8 cellular contexts compared by ENCODE assay signal in genomic region chr7:76637061-76637691, GRCh38. TPM values are rescaled to one million over a fixed set of nuclear protein-coding genes. Genes with fewer than 3 reads are reported as not detected.
DNase-seq lines count a peak whose midpoint lies in the region; ATAC-seq and TF ChIP-seq lines count a peak whose summit lies in the region.
"Not testable (repeated sequence)": the region's sequence is repeated elsewhere in the genome, so short reads cannot be mapped to it uniquely, and the experiment has no call there.

No MANE protein-coding gene starts in this region.

- H3F3A ChIP-seq in GM23248 (ENCODE audit: insufficient read depth) = not testable (repeated sequence)

- intact Hi-C loops in heart left ventricle (cut with DNase I) = not testable (repeated sequence)

- H3K4me1 ChIP-seq in GM23248 (ENCODE audit: insufficient read depth); OCI-LY3 (ENCODE audit: low read length); heart left ventricle: not testable (repeated sequence)

- 13 to 18% methylated on average over 4 to 6 of the region's 7 CpGs for WGBS in GM23248 (ENCODE audit: low coverage in 1 of 2, low lambda C conversion rate in 2 of 2, missing lambda C conversion rate in 2 of 2), 2 experiments
- 7 to 31% (median 28%) methylated on average over 4 to 6 of the region's 7 CpGs for WGBS in heart left ventricle, 4 donors

- H3K9ac ChIP-seq in GM23248; OCI-LY3 (ENCODE audit: low read length): not testable (repeated sequence)

- H2AFZ ChIP-seq in GM23248; OCI-LY3 (ENCODE audit: low read depth, low read length): not testable (repeated sequence)

- in situ Hi-C loops in GM23248 (cut with MboI); brain microvascular endothelial cell (cut with HindIII; ENCODE audit: low pct_ligation_motif_present, low sequenced_read_pairs): not testable (repeated sequence)

- ATAC-seq in GM18867 (IDR thresholded peaks at IDR 0.05; ENCODE audit: unreplicated experiment) (peak; percentile 91), HG03159 (IDR thresholded peaks at IDR 0.05; ENCODE audit: unreplicated experiment) (peak; percentile 84), heart left ventricle (peak; percentile 42 to 83 (median 79)), omental fat pad (ENCODE audit: low FRiP score) (peak; percentile 57)

- not testable (repeated sequence) for TF ChIP-seq POLR2A in heart left ventricle (IDR thresholded peaks at IDR 0.05)

- H3K36me3 ChIP-seq in GM23248 (ENCODE audit: low read depth); OCI-LY3 (replicated peaks; ENCODE audit: low read depth, low read length); brain microvascular endothelial cell (replicated peaks); heart left ventricle: not testable (repeated sequence)

- not testable (repeated sequence) for H4K20me1 ChIP-seq in GM23248 (ENCODE audit: insufficient read depth); OCI-LY3 (ENCODE audit: insufficient read depth, low read length)

- not testable (repeated sequence) for H3K4me2 ChIP-seq in GM23248 (ENCODE audit: unreplicated experiment); OCI-LY3 (ENCODE audit: low read length)

- not testable (repeated sequence) for H3K9me2 ChIP-seq in GM23248 (ENCODE audit: insufficient read depth)

- not testable (repeated sequence) for DNase-seq in AG09319 (ENCODE audit: extremely low read depth, low read depth); brain microvascular endothelial cell; heart left ventricle; omental fat pad (ENCODE audit: low spot score)
- peak; percentile 14 for DNase-seq in GM23248

- H3K79me2 ChIP-seq in GM23248 (ENCODE audit: insufficient read depth); OCI-LY3 (ENCODE audit: low read length): not testable (repeated sequence)

- H3K27ac ChIP-seq in GM23248; OCI-LY3 (ENCODE audit: low read length); brain microvascular endothelial cell; heart left ventricle: not testable (repeated sequence)

- peak; percentile 15 for TF ChIP-seq CTCF in AG09319 (IDR thresholded peaks at IDR 0.05; ENCODE audit: low read depth, low read length)
- TF ChIP-seq CTCF in OCI-LY3 (IDR thresholded peaks at IDR 0.05; ENCODE audit: low read depth, low read length) = peak; percentile 35
- TF ChIP-seq CTCF in brain microvascular endothelial cell (IDR thresholded peaks at IDR 0.05; ENCODE audit: low read depth, low read length, missing control alignments) = peak; percentile 40
- peak in 10 of 12 donors; percentile 25 to 52 (median 34) for TF ChIP-seq CTCF in heart left ventricle (IDR thresholded peaks at IDR 0.05)
- TF ChIP-seq CTCF in omental fat pad (IDR thresholded peaks at IDR 0.05) = not testable (repeated sequence)

- not testable (repeated sequence) for H3K9me3 ChIP-seq in GM23248 (ENCODE audit: low read depth); OCI-LY3 (ENCODE audit: insufficient read depth, low read length); heart left ventricle

- not testable (repeated sequence) for H3K4me3 ChIP-seq in GM23248; OCI-LY3 (ENCODE audit: low read length); brain microvascular endothelial cell (ENCODE audit: low read depth, low read length); heart left ventricle

- H3K27me3 ChIP-seq in GM23248 (replicated peaks; ENCODE audit: insufficient read depth); OCI-LY3 (ENCODE audit: low read depth, low read length); brain microvascular endothelial cell (replicated peaks); heart left ventricle: not testable (repeated sequence)

RNA-seq across cellular contexts. Expression of gene POMZP3, which starts 10.1 kb away (rescaled TPM):
- 2.7 and 5.9 TPM in 2 replicates for total RNA-seq in GM23248 (2014; rRNA removed; shearing (Covaris generic))
- 16.0 and 16.5 TPM in 2 replicates for polyA plus RNA-seq in GM23248 (2016; fragmentation: Nextera tagmentation; extraction: Ambion mirVana)
- 10 to 100 TPM in 2 of 9 donors, 1 to 10 TPM in 7; 2.0 to 14.9 (median 5.0) TPM for total RNA-seq in heart left ventricle
- polyA plus RNA-seq in heart left ventricle = 10 to 100 TPM; 11.4 to 12.2 TPM
- 10 to 100 TPM in 1 of 4 donors, 1 to 10 TPM in 3; 5.2 to 14.3 (median 7.7) TPM for total RNA-seq in omental fat pad
